1 cellular context compared by ENCODE assay signal in genomic region chr9:120568816-120569215, GRCh38.
A peak's percentile ranks its signal among the peaks of the same experiment; 100 is the strongest.
TF ChIP-seq lines count a peak whose summit lies in the region.

No MANE protein-coding gene starts in this region.

TF ChIP-seq in K562, 482 proteins besides CTCF, POLR2A, EP300 and RAD21 (continued from another document):
- no peak for TF ChIP-seq ZNF740 (CRISPR knock-in tag; IDR thresholded peaks at IDR 0.05)
- TF ChIP-seq ZNF740 (tag; IDR thresholded peaks at IDR 0.05): no peak
- TF ChIP-seq C11orf30 (IDR thresholded peaks at IDR 0.05; ENCODE audit: low read depth): 0 out of 2 replicates have a peak, but pooled peaks have one; percentile 5
